1 cellular context compared by ENCODE assay signal in the genomic region with DNA sequence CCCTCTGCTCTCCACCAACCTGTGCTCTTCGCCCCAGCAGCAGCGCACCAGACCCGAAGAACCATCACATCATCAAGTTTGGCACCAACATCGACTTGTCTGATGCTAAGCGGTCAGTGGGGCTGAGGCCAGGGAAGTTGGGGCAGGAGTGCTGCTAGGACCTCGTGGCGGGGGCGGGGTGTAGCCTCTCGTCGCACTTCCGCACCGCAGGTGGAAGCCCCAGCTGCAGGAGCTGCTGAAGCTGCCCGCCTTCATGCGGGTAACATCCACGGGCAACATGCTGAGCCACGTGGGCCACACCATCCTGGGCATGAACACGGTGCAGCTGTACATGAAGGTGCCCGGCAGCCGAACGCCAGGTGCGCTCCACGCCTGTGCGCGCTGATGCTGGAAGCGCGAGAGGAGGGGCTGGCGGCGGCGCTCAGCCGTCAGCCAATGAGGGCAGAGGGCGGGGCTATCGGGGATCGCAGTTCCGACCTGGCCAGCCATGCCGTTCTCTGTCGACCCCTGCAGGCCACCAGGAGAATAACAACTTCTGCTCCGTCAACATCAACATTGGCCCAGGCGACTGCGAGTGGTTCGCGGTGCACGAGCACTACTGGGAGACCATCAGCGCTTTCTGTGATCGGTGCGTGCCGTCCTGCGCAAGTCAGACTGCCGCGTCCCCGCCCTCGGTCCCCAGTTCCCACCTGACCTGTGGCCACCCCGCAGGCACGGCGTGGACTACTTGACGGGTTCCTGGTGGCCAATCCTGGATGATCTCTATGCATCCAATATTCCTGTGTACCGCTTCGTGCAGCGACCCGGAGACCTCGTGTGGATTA.
TF ChIP-seq lines count a peak whose summit lies in the region.

No MANE protein-coding gene starts in this region.

TF ChIP-seq in SK-N-SH, 30 proteins besides CTCF, POLR2A, EP300 and RAD21 (continued from another document):
- TF ChIP-seq FOXJ3 (CRISPR knock-in tag; IDR thresholded peaks at IDR 0.05) (0 out of 2 replicates have a peak, but pooled peaks have one; percentile 61), RFX5 (IDR thresholded peaks at IDR 0.05; ENCODE audit: low read length) (0 out of 2 replicates have a peak, but pooled peaks have one; percentile 12), RCOR1 (IDR thresholded peaks at IDR 0.05; ENCODE audit: low read length) (peak; percentile 54; the same call in 1 of the 2 replicates), SMC3 (IDR thresholded peaks at IDR 0.05; ENCODE audit: low read depth, low read length) (peak; percentile 97), SIN3A (IDR thresholded peaks at IDR 0.05; ENCODE audit: borderline replicate concordance, low read depth, low read length) (peak; percentile 62; the same call in 1 of the 2 replicates), MXI1 (IDR thresholded peaks at IDR 0.05; ENCODE audit: low read depth, low read length) (peak; percentile 69; the same call in 1 of the 2 replicates)
- TF ChIP-seq, protein P1, sequence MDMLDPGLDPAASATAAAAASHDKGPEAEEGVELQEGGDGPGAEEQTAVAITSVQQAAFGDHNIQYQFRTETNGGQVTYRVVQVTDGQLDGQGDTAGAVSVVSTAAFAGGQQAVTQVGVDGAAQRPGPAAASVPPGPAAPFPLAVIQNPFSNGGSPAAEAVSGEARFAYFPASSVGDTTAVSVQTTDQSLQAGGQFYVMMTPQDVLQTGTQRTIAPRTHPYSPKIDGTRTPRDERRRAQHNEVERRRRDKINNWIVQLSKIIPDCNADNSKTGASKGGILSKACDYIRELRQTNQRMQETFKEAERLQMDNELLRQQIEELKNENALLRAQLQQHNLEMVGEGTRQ (IDR thresholded peaks at IDR 0.05; ENCODE audit: borderline replicate concordance, low read depth, low read length) = no peak
